ENCODE assay signal across 1 cellular context in the genomic region with DNA sequence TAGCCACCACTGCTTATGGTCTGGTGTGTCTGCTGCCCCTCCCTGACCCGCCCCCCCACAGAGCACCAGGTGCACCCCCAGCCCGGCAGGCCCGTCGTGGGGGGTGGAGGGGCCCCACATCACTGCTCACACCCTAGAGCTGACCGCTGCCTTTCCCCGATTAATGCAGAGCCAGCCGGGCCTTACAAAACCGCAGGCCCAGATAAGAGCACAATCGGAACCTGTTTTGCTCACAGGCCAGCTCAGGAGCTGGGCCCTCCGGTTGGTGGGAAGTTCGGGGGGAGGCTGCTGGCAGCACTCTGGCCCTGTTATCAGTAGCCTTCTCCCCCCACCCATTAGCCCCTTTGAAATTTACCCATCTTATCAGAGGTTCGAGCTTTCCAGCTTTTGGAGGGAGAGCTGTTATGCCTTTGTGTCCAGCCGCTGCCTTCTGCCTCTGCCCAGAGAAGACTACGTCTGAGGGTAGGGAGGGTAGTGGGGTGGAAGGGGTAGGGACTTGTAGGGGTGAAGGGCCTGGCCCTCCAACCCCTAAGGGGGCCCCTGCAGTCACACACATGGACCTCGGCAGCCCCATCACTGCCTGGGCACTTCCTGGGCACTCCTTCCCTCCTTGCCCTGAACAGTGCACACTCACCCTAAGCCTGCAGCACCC.
A peak's percentile ranks its signal among the peaks of the same experiment; 100 is the strongest.
TF ChIP-seq lines count a peak whose summit lies in the region.

No MANE protein-coding gene starts in this region.

TF ChIP-seq in K562, 482 proteins besides CTCF, POLR2A, EP300 and RAD21 (continued from another document and continues in another):
- TF ChIP-seq ZNF274 (IDR thresholded peaks at IDR 0.05; ENCODE audit: borderline replicate concordance, low read depth, low read length): peak; percentile 63; the same call in 1 of the 2 replicates
- no peak for TF ChIP-seq FOS (IDR thresholded peaks at IDR 0.05; ENCODE audit: extremely low read depth, insufficient read length)
- TF ChIP-seq, protein P1, sequence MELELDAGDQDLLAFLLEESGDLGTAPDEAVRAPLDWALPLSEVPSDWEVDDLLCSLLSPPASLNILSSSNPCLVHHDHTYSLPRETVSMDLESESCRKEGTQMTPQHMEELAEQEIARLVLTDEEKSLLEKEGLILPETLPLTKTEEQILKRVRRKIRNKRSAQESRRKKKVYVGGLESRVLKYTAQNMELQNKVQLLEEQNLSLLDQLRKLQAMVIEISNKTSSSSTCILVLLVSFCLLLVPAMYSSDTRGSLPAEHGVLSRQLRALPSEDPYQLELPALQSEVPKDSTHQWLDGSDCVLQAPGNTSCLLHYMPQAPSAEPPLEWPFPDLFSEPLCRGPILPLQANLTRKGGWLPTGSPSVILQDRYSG (tag; conservative IDR thresholded peaks at IDR 0.05; ENCODE audit: low read depth): 0 out of 2 replicates have a peak, but pooled peaks have one; percentile 65
- peak; percentile 95 for TF ChIP-seq TEAD4 (IDR thresholded peaks at IDR 0.05; ENCODE audit: low read length)
- no peak for TF ChIP-seq TEAD4 (CRISPR knock-in tag; IDR thresholded peaks at IDR 0.05; ENCODE audit: borderline replicate concordance)
- peak; percentile 25; the same call in 1 of the 2 replicates for TF ChIP-seq NFE2 (IDR thresholded peaks at IDR 0.05; ENCODE audit: low read depth)
- peak; percentile 64; the same call in 1 of the 2 replicates for TF ChIP-seq SMARCC2 (IDR thresholded peaks at IDR 0.05; ENCODE audit: low read depth)
- TF ChIP-seq ZNF561 (CRISPR knock-in tag; conservative IDR thresholded peaks at IDR 0.05): no peak
- TF ChIP-seq SMARCA4 (IDR thresholded peaks at IDR 0.05): peak; percentile 86
- TF ChIP-seq MTA3 (IDR thresholded peaks at IDR 0.05; ENCODE audit: borderline replicate concordance): peak; percentile 81
- TF ChIP-seq, protein P2, sequence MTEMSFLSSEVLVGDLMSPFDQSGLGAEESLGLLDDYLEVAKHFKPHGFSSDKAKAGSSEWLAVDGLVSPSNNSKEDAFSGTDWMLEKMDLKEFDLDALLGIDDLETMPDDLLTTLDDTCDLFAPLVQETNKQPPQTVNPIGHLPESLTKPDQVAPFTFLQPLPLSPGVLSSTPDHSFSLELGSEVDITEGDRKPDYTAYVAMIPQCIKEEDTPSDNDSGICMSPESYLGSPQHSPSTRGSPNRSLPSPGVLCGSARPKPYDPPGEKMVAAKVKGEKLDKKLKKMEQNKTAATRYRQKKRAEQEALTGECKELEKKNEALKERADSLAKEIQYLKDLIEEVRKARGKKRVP (CRISPR knock-in tag; IDR thresholded peaks at IDR 0.05): peak; percentile 51; the same call in 1 of the 2 replicates
- peak; percentile 91 for TF ChIP-seq RCOR1 (IDR thresholded peaks at IDR 0.05; ENCODE audit: borderline replicate concordance in 1 of 2, low read depth in 2 of 2, low read length in 2 of 2)
- TF ChIP-seq, protein P3, sequence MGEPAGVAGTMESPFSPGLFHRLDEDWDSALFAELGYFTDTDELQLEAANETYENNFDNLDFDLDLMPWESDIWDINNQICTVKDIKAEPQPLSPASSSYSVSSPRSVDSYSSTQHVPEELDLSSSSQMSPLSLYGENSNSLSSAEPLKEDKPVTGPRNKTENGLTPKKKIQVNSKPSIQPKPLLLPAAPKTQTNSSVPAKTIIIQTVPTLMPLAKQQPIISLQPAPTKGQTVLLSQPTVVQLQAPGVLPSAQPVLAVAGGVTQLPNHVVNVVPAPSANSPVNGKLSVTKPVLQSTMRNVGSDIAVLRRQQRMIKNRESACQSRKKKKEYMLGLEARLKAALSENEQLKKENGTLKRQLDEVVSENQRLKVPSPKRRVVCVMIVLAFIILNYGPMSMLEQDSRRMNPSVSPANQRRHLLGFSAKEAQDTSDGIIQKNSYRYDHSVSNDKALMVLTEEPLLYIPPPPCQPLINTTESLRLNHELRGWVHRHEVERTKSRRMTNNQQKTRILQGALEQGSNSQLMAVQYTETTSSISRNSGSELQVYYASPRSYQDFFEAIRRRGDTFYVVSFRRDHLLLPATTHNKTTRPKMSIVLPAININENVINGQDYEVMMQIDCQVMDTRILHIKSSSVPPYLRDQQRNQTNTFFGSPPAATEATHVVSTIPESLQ (CRISPR knock-in tag; IDR thresholded peaks at IDR 0.05): 0 out of 2 replicates have a peak, but pooled peaks have one; percentile 67
- TF ChIP-seq, protein P4, sequence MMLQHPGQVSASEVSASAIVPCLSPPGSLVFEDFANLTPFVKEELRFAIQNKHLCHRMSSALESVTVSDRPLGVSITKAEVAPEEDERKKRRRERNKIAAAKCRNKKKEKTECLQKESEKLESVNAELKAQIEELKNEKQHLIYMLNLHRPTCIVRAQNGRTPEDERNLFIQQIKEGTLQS (IDR thresholded peaks at IDR 0.05): no peak
- TF ChIP-seq, protein P4 (CRISPR knock-in tag; conservative IDR thresholded peaks at IDR 0.05): peak; percentile 59; the same call in 1 of the 2 replicates
- TF ChIP-seq TBL1XR1 (IDR thresholded peaks at IDR 0.05; ENCODE audit: low read length in 2 of 2): peak; percentile 58 to 77; a peak in 1 of 4 replicates
- TF ChIP-seq NCOA1 (IDR thresholded peaks at IDR 0.05; ENCODE audit: low read depth): peak; percentile 29; the same call in 1 of the 2 replicates
- TF ChIP-seq CXXC5 (CRISPR knock-in tag; IDR thresholded peaks at IDR 0.05): peak; percentile 74
- peak; percentile 89 to 92 for TF ChIP-seq KDM1A (IDR thresholded peaks at IDR 0.05)
- peak; percentile 79 for TF ChIP-seq MTA2 (IDR thresholded peaks at IDR 0.05; ENCODE audit: low read depth)
- TF ChIP-seq, protein P5, sequence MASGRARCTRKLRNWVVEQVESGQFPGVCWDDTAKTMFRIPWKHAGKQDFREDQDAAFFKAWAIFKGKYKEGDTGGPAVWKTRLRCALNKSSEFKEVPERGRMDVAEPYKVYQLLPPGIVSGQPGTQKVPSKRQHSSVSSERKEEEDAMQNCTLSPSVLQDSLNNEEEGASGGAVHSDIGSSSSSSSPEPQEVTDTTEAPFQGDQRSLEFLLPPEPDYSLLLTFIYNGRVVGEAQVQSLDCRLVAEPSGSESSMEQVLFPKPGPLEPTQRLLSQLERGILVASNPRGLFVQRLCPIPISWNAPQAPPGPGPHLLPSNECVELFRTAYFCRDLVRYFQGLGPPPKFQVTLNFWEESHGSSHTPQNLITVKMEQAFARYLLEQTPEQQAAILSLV (tag; IDR thresholded peaks at IDR 0.05): no peak
- peak; percentile 81 for TF ChIP-seq FOXM1 (IDR thresholded peaks at IDR 0.05; ENCODE audit: low read depth)
- TF ChIP-seq FOXM1 (CRISPR knock-in tag; IDR thresholded peaks at IDR 0.05; ENCODE audit: low read depth): no peak
- peak; percentile 99 for TF ChIP-seq HMGN3 (IDR thresholded peaks at IDR 0.05; ENCODE audit: borderline replicate concordance, extremely low read depth, insufficient read length, low read depth, low read length)
- TF ChIP-seq SLC30A9 (CRISPR knock-in tag; IDR thresholded peaks at IDR 0.05): no peak
- peak; percentile 57 for TF ChIP-seq GABPB1 (CRISPR knock-in tag; IDR thresholded peaks at IDR 0.05)
- TF ChIP-seq ZNF253 (CRISPR knock-in tag; conservative IDR thresholded peaks at IDR 0.05): no peak
- peak; percentile 97 for TF ChIP-seq CBFA2T2 (conservative IDR thresholded peaks at IDR 0.05)
- peak; percentile 79 for TF ChIP-seq ZFX (CRISPR knock-in tag; IDR thresholded peaks at IDR 0.05)
- TF ChIP-seq POLR2B (IDR thresholded peaks at IDR 0.05; ENCODE audit: low read depth, partially characterized antibody): no peak
- TF ChIP-seq, protein P6, sequence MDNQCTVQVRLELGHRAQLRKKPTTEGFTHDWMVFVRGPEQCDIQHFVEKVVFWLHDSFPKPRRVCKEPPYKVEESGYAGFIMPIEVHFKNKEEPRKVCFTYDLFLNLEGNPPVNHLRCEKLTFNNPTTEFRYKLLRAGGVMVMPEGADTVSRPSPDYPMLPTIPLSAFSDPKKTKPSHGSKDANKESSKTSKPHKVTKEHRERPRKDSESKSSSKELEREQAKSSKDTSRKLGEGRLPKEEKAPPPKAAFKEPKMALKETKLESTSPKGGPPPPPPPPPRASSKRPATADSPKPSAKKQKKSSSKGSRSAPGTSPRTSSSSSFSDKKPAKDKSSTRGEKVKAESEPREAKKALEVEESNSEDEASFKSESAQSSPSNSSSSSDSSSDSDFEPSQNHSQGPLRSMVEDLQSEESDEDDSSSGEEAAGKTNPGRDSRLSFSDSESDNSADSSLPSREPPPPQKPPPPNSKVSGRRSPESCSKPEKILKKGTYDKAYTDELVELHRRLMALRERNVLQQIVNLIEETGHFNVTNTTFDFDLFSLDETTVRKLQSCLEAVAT (IDR thresholded peaks at IDR 0.05): peak in 1 of 2 experiments; percentile 97; a peak in 2 of 4 replicates
- 0 out of 2 replicates have a peak, but pooled peaks have one; percentile 9 for TF ChIP-seq ZNF24 (IDR thresholded peaks at IDR 0.05)
- TF ChIP-seq TAL1 (IDR thresholded peaks at IDR 0.05): peak; percentile 87
- TF ChIP-seq TRIM24 (IDR thresholded peaks at IDR 0.05): peak; percentile 82 to 87
- no peak for TF ChIP-seq SREBF2 (CRISPR knock-in tag; IDR thresholded peaks at IDR 0.05)
- TF ChIP-seq, protein P7, sequence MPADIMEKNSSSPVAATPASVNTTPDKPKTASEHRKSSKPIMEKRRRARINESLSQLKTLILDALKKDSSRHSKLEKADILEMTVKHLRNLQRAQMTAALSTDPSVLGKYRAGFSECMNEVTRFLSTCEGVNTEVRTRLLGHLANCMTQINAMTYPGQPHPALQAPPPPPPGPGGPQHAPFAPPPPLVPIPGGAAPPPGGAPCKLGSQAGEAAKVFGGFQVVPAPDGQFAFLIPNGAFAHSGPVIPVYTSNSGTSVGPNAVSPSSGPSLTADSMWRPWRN (IDR thresholded peaks at IDR 0.05; ENCODE audit: low read depth): peak; percentile 96
- TF ChIP-seq, protein P8, sequence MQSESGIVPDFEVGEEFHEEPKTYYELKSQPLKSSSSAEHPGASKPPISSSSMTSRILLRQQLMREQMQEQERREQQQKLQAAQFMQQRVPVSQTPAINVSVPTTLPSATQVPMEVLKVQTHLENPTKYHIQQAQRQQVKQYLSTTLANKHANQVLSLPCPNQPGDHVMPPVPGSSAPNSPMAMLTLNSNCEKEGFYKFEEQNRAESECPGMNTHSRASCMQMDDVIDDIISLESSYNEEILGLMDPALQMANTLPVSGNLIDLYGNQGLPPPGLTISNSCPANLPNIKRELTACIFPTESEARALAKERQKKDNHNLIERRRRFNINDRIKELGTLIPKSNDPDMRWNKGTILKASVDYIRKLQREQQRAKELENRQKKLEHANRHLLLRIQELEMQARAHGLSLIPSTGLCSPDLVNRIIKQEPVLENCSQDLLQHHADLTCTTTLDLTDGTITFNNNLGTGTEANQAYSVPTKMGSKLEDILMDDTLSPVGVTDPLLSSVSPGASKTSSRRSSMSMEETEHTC (IDR thresholded peaks at IDR 0.05): peak; percentile 82; the same call in 1 of the 2 replicates
- TF ChIP-seq, protein P9, sequence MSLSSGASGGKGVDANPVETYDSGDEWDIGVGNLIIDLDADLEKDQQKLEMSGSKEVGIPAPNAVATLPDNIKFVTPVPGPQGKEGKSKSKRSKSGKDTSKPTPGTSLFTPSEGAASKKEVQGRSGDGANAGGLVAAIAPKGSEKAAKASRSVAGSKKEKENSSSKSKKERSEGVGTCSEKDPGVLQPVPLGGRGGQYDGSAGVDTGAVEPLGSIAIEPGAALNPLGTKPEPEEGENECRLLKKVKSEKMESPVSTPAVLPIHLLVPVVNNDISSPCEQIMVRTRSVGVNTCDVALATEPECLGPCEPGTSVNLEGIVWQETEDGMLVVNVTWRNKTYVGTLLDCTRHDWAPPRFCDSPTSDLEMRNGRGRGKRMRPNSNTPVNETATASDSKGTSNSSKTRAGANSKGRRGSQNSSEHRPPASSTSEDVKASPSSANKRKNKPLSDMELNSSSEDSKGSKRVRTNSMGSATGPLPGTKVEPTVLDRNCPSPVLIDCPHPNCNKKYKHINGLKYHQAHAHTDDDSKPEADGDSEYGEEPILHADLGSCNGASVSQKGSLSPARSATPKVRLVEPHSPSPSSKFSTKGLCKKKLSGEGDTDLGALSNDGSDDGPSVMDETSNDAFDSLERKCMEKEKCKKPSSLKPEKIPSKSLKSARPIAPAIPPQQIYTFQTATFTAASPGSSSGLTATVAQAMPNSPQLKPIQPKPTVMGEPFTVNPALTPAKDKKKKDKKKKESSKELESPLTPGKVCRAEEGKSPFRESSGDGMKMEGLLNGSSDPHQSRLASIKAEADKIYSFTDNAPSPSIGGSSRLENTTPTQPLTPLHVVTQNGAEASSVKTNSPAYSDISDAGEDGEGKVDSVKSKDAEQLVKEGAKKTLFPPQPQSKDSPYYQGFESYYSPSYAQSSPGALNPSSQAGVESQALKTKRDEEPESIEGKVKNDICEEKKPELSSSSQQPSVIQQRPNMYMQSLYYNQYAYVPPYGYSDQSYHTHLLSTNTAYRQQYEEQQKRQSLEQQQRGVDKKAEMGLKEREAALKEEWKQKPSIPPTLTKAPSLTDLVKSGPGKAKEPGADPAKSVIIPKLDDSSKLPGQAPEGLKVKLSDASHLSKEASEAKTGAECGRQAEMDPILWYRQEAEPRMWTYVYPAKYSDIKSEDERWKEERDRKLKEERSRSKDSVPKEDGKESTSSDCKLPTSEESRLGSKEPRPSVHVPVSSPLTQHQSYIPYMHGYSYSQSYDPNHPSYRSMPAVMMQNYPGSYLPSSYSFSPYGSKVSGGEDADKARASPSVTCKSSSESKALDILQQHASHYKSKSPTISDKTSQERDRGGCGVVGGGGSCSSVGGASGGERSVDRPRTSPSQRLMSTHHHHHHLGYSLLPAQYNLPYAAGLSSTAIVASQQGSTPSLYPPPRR (CRISPR knock-in tag; IDR thresholded peaks at IDR 0.05; ENCODE audit: borderline replicate concordance): peak; percentile 65; the same call in 1 of the 2 replicates
- TF ChIP-seq PTBP1 (IDR thresholded peaks at IDR 0.05; ENCODE audit: low read depth, low read length): 0 out of 2 replicates have a peak, but pooled peaks have one; percentile 20
- TF ChIP-seq, protein P10, sequence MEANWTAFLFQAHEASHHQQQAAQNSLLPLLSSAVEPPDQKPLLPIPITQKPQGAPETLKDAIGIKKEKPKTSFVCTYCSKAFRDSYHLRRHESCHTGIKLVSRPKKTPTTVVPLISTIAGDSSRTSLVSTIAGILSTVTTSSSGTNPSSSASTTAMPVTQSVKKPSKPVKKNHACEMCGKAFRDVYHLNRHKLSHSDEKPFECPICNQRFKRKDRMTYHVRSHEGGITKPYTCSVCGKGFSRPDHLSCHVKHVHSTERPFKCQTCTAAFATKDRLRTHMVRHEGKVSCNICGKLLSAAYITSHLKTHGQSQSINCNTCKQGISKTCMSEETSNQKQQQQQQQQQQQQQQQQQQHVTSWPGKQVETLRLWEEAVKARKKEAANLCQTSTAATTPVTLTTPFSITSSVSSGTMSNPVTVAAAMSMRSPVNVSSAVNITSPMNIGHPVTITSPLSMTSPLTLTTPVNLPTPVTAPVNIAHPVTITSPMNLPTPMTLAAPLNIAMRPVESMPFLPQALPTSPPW (CRISPR knock-in tag; IDR thresholded peaks at IDR 0.05): peak; percentile 96
- TF ChIP-seq YY1 (IDR thresholded peaks at IDR 0.05; ENCODE audit: borderline replicate concordance in 1 of 3, control insufficient read depth in 1 of 3, extremely low read depth in 1 of 3, insufficient read depth in 3 of 3, insufficient read length in 1 of 3, insufficient replicate concordance in 2 of 3, low read depth in 1 of 3, low read length in 2 of 3): peak in 2 of 3 experiments; percentile 3 to 33
- TF ChIP-seq SOX6 (IDR thresholded peaks at IDR 0.05): peak; percentile 90
- peak in 1 of 2 experiments; percentile 82; a peak in 2 of 4 replicates for TF ChIP-seq HDAC1 (IDR thresholded peaks at IDR 0.05)
- TF ChIP-seq SMAD3 (CRISPR knock-in tag; conservative IDR thresholded peaks at IDR 0.05): peak; percentile 54; the same call in 1 of the 2 replicates
